5 cellular contexts compared by ENCODE assay signal in genomic region chr4:164039482-164039881, GRCh38.
"Had no signal": no experiment of that assay in that cellular context is flagged by ENCODE, and none has a peak within 500 bp of the region (broad histone marks: within the 10 kb centered on the region; RNA-seq: fewer than 3 reads in every experiment).

No MANE protein-coding gene starts in this region.

- H3K4me1 Mint-ChIP-seq: IgD-negative memory B cell had no signal

- H3K27ac ChIP-seq: HL-60 had no signal

- H3K4me3 ChIP-seq: K562 had no signal

- H3K4me3 Mint-ChIP-seq: IgD-negative memory B cell had no signal

- H3K36me3 Mint-ChIP-seq: IgD-negative memory B cell had no signal

- H3K27me3 Mint-ChIP-seq: IgD-negative memory B cell had no signal

- H3K27ac Mint-ChIP-seq: IgD-negative memory B cell had no signal

- DNase-seq: IMR-90, KBM-7 had no signal
